ENCODE assay signal across 1 cellular context in genomic region chr19:56637976-56638555, GRCh38.
A peak's percentile ranks its signal among the peaks of the same experiment; 100 is the strongest.
TF ChIP-seq lines count a peak whose summit lies in the region.

No MANE protein-coding gene starts in this region.

TF ChIP-seq in HepG2, 621 proteins besides CTCF, POLR2A, EP300 and RAD21 (continued from another document and continues in another):
- peak; percentile 100 for TF ChIP-seq ISX (CRISPR knock-in tag; conservative IDR thresholded peaks at IDR 0.05)
- TF ChIP-seq HDAC6 (IDR thresholded peaks at IDR 0.05; ENCODE audit: low read depth, low read length) = no peak
- peak; percentile 99 for TF ChIP-seq SAP130 (CRISPR knock-in tag; IDR thresholded peaks at IDR 0.05; ENCODE audit: low read depth)
- TF ChIP-seq ZNF607 (CRISPR knock-in tag; IDR thresholded peaks at IDR 0.05; ENCODE audit: borderline replicate concordance) = peak; percentile 100
- peak; percentile 99 for TF ChIP-seq ZNF276 (CRISPR knock-in tag; IDR thresholded peaks at IDR 0.05; ENCODE audit: low read depth)
- no peak for TF ChIP-seq SOX6 (IDR thresholded peaks at IDR 0.05)
- peak; percentile 59 for TF ChIP-seq SOX6 (CRISPR knock-in tag; IDR thresholded peaks at IDR 0.05)
- peak; percentile 72; the same call in 1 of the 2 replicates for TF ChIP-seq ZNF652 (CRISPR knock-in tag; IDR thresholded peaks at IDR 0.05; ENCODE audit: borderline replicate concordance, low read depth)
- no peak for TF ChIP-seq ZNF512 (CRISPR knock-in tag; IDR thresholded peaks at IDR 0.05)
- TF ChIP-seq GRHL1 (CRISPR knock-in tag; conservative IDR thresholded peaks at IDR 0.05) = peak; percentile 65; the same call in 1 of the 2 replicates
- TF ChIP-seq PTBP1 (IDR thresholded peaks at IDR 0.05; ENCODE audit: low read depth, low read length, poor library complexity, severe bottlenecking) = no peak
- peak; percentile 97 for TF ChIP-seq NAIF1 (CRISPR knock-in tag; IDR thresholded peaks at IDR 0.05; ENCODE audit: borderline replicate concordance)
- peak; percentile 87 for TF ChIP-seq ZFY (CRISPR knock-in tag; IDR thresholded peaks at IDR 0.05)
- TF ChIP-seq ZNF121 (CRISPR knock-in tag; IDR thresholded peaks at IDR 0.05) = peak; percentile 78
- TF ChIP-seq ZNF629 (CRISPR knock-in tag; conservative IDR thresholded peaks at IDR 0.05) = peak; percentile 82
- TF ChIP-seq HOXA7 (CRISPR knock-in tag; IDR thresholded peaks at IDR 0.05) = peak; percentile 99
- TF ChIP-seq ZNF317 (CRISPR knock-in tag; IDR thresholded peaks at IDR 0.05) = peak; percentile 96
- TF ChIP-seq ZNF83 (CRISPR knock-in tag; IDR thresholded peaks at IDR 0.05; ENCODE audit: borderline replicate concordance) = peak; percentile 100
- peak; percentile 100 for TF ChIP-seq ZNF235 (CRISPR knock-in tag; IDR thresholded peaks at IDR 0.05; ENCODE audit: borderline replicate concordance)
- no peak for TF ChIP-seq GTF3A (CRISPR knock-in tag; conservative IDR thresholded peaks at IDR 0.05)
- peak; percentile 98 for TF ChIP-seq ELF4 (CRISPR knock-in tag; IDR thresholded peaks at IDR 0.05; ENCODE audit: borderline replicate concordance)
- no peak for TF ChIP-seq IKZF1 (IDR thresholded peaks at IDR 0.05)
- peak; percentile 100 for TF ChIP-seq ZNF772 (CRISPR knock-in tag; IDR thresholded peaks at IDR 0.05)
- peak; percentile 80 for TF ChIP-seq FOXA3 (CRISPR knock-in tag; IDR thresholded peaks at IDR 0.05)
- no peak for TF ChIP-seq ZNF207 (IDR thresholded peaks at IDR 0.05; ENCODE audit: borderline replicate concordance)
- TF ChIP-seq TOE1 (CRISPR knock-in tag; IDR thresholded peaks at IDR 0.05) = peak; percentile 99
- TF ChIP-seq KLF13 (CRISPR knock-in tag; IDR thresholded peaks at IDR 0.05) = peak; percentile 99
- peak; percentile 85 for TF ChIP-seq SOX5 (CRISPR knock-in tag; IDR thresholded peaks at IDR 0.05; ENCODE audit: borderline replicate concordance)
- TF ChIP-seq NCOA1 (CRISPR knock-in tag; IDR thresholded peaks at IDR 0.05) = peak; percentile 97
- peak; percentile 100 for TF ChIP-seq ZNF766 (CRISPR knock-in tag; IDR thresholded peaks at IDR 0.05; ENCODE audit: borderline replicate concordance)
- TF ChIP-seq SP1 (IDR thresholded peaks at IDR 0.05) = no peak
- peak; percentile 83 for TF ChIP-seq SP1 (CRISPR knock-in tag; IDR thresholded peaks at IDR 0.05)
- TF ChIP-seq ZBED4 (CRISPR knock-in tag; IDR thresholded peaks at IDR 0.05; ENCODE audit: borderline replicate concordance) = peak; percentile 99
- peak; percentile 100 for TF ChIP-seq NRL (CRISPR knock-in tag; IDR thresholded peaks at IDR 0.05; ENCODE audit: borderline replicate concordance)
- TF ChIP-seq ZNF501 (CRISPR knock-in tag; IDR thresholded peaks at IDR 0.05) = peak; percentile 99
- peak; percentile 84 for TF ChIP-seq HHEX (CRISPR knock-in tag; IDR thresholded peaks at IDR 0.05)
- TF ChIP-seq SUZ12 (IDR thresholded peaks at IDR 0.05; ENCODE audit: low read depth, low read length) = no peak
- TF ChIP-seq KIAA2018 (CRISPR knock-in tag; IDR thresholded peaks at IDR 0.05; ENCODE audit: borderline replicate concordance) = peak; percentile 97
- TF ChIP-seq ETS1 (CRISPR knock-in tag; IDR thresholded peaks at IDR 0.05) = peak; percentile 100
- TF ChIP-seq ZNF800 (CRISPR knock-in tag; IDR thresholded peaks at IDR 0.05) = peak; percentile 99
- TF ChIP-seq ZNF12 (CRISPR knock-in tag; IDR thresholded peaks at IDR 0.05) = peak; percentile 98
- no peak for TF ChIP-seq SOX13 (IDR thresholded peaks at IDR 0.05)
- TF ChIP-seq SOX13 (CRISPR knock-in tag; conservative IDR thresholded peaks at IDR 0.05 in 1 of 2, IDR thresholded peaks at IDR 0.05 in 1 of 2) = peak in 1 of 2 experiments; percentile 80; a peak in 2 of 4 replicates
- TF ChIP-seq PCBP2 (optimal IDR thresholded peaks at IDR 0.05; ENCODE audit: low read depth, low read length, poor library complexity, severe bottlenecking) = no peak
- TF ChIP-seq PCBP1 (IDR thresholded peaks at IDR 0.05; ENCODE audit: borderline replicate concordance, low read depth, low read length) = no peak
- TF ChIP-seq KLF15 (CRISPR knock-in tag; IDR thresholded peaks at IDR 0.05; ENCODE audit: borderline replicate concordance) = peak; percentile 100
- peak; percentile 49 for TF ChIP-seq STAG1 (CRISPR knock-in tag; IDR thresholded peaks at IDR 0.05)
